In genomic region chr4:6733358-6734164, GRCh38 we compare ENCODE assay signal across 15 cellular contexts. TPM values are rescaled to one million over a fixed set of nuclear protein-coding genes. Genes with fewer than 3 reads are reported as not detected.
DNase-seq lines count a peak whose midpoint lies in the region; ATAC-seq and TF ChIP-seq lines count a peak whose summit lies in the region.
"Had no signal": no experiment of that assay in that cellular context is flagged by ENCODE, and none has a peak within 500 bp of the region (broad histone marks: within the 10 kb centered on the region; RNA-seq: fewer than 3 reads in every experiment).

No MANE protein-coding gene starts in this region.

- intact Hi-C loops in esophagus squamous epithelium (cut with DNase I): no loop called here

- WGBS in esophagus squamous epithelium, 2 donors: 80 to 89% methylated on average over 18 to 20 of the region's 27 CpGs

- ATAC-seq in HG03039 (IDR thresholded peaks at IDR 0.05; ENCODE audit: unreplicated experiment): no peak
- ATAC-seq: activated CD4-positive, CD25-positive, alpha-beta regulatory T cell treated with anti-CD3 and anti-CD28 coated beads, Interleukin-2, amount 50 U/mL, for 24 hours had no signal

- DNase-seq in AG20443 (ENCODE audit: low spot score): peak; percentile 1
- DNase-seq in RWPE1 (ENCODE audit: low spot score): no peak
- no peak for DNase-seq in esophagus squamous epithelium (lab: John Stamatoyannopoulos, UW)
- DNase-seq in osteoblast (ENCODE audit: insufficient read length, low spot score, missing footprints): peak; percentile 41
- DNase-seq in NCI-H524 (lab: John Stamatoyannopoulos, UW): no peak
- no peak for DNase-seq in hypothalamus (lab: John Stamatoyannopoulos, UW)
- DNase-seq in activated CD4-positive, alpha-beta T cell treated with anti-CD3 and anti-CD28 coated beads for 1 hour: no peak
- DNase-seq: activated naive CD4-positive, alpha-beta T cell; immature natural killer cell; NCI-H1930; NCI-H524 treated with DMSO at 0.1 percent for 48 hours; T-helper 9 cell had no signal

- CTCF ChIA-PET in RWPE1 (lab: Yijun Ruan, JAX): no interaction called here

- no peak overlapping the region for H2AFZ ChIP-seq in osteoblast (ENCODE audit: low read length)

- H4K20me1 ChIP-seq in osteoblast (ENCODE audit: insufficient read depth, low read length): no peaks in the 10 kb centered on the region

- H3K27ac ChIP-seq in RWPE1: peak overlapping the region; percentile 88
- H3K27ac ChIP-seq in esophagus squamous epithelium: peak overlapping the region in 3 of 4 donors; percentile 73 to 81 (median 74)
- peak overlapping the region; percentile 71 for H3K27ac ChIP-seq in osteoblast (ENCODE audit: low read depth, low read length)

- H3K4me3 ChIP-seq in esophagus squamous epithelium (no peak overlapping the region), osteoblast (ENCODE audit: insufficient read depth, low read length) (no peak overlapping the region)

- H3K79me2 ChIP-seq in osteoblast (ENCODE audit: insufficient read depth, low read length): no peaks in the 10 kb centered on the region

- TF ChIP-seq POLR2A in esophagus squamous epithelium (IDR thresholded peaks at IDR 0.05): no peak

- no peak for TF ChIP-seq CTCF in RWPE1 (conservative IDR thresholded peaks at IDR 0.05; ENCODE audit: low read depth)
- no peak for TF ChIP-seq CTCF in esophagus squamous epithelium (IDR thresholded peaks at IDR 0.05)
- TF ChIP-seq CTCF in osteoblast (IDR thresholded peaks at IDR 0.05; ENCODE audit: extremely low read depth, low read depth, low read length): no peak

- POLR2A ChIA-PET in RWPE1 (lab: Yijun Ruan, JAX; ENCODE audit: low non-redundant PET): no interaction called here

- H3K27me3 ChIP-seq in esophagus squamous epithelium (no peaks in the 10 kb centered on the region), osteoblast (ENCODE audit: insufficient read depth, low read length) (no peaks in the 10 kb centered on the region)

- H3K4me2 ChIP-seq in osteoblast (ENCODE audit: insufficient read depth, low read length): no peak overlapping the region

- H3K4me1 ChIP-seq in esophagus squamous epithelium (peaks cover 11 to 16% (median 14%) of the 10 kb centered on the region in 3 donors), osteoblast (ENCODE audit: insufficient read depth, low read length) (peaks cover 11% of the 10 kb centered on the region)

- H3K9me3 ChIP-seq in esophagus squamous epithelium (no peaks in the 10 kb centered on the region), osteoblast (ENCODE audit: low read depth, low read length) (no peaks in the 10 kb centered on the region)

- H3K36me3 ChIP-seq in esophagus squamous epithelium (no peaks in the 10 kb centered on the region), osteoblast (ENCODE audit: insufficient read depth, low read length) (no peaks in the 10 kb centered on the region)

RNA-seq across cellular contexts. Expression of gene BLOC1S4, which starts 17.6 kb away (rescaled TPM):
- total RNA-seq in esophagus squamous epithelium (10 to 100 TPM; 12.4 to 19.6 (median 14.3) TPM), osteoblast (10.0 and 10.9 TPM in 2 replicates)

RNA-seq across cellular contexts. Expression of gene MRFAP1L1, which starts 23.9 kb away (rescaled TPM):
- 10 to 100 TPM; 29.5 to 63.5 (median 48.2) TPM for total RNA-seq in esophagus squamous epithelium
- total RNA-seq in osteoblast: 38.0 and 39.2 TPM in 2 replicates

RNA-seq across cellular contexts. Expression of gene S100P, which starts 39.9 kb away (rescaled TPM):
- 10 to 100 TPM; 15.8 to 65.8 (median 51.8) TPM for total RNA-seq in esophagus squamous epithelium
- total RNA-seq in osteoblast: 0.29 and 0.36 TPM in 2 replicates
- total RNA-seq: glomerular endothelial cell had no signal

RNA-seq across cellular contexts. Expression of gene KIAA0232, which starts 49.0 kb away (rescaled TPM):
- total RNA-seq in esophagus squamous epithelium (10 to 100 TPM; 19.4 to 46.8 (median 35.0) TPM), osteoblast (23.9 and 25.0 TPM in 2 replicates)

Comparison
In these comparisons a context has a peak if more than half of its experiments do, and no peak if none do; other contexts are left out.
1. DNase-seq: peak in AG20443 (single experiment) and osteoblast (single experiment); none in RWPE1 (single experiment), esophagus squamous epithelium (single experiment), NCI-H524 (0 of 2), hypothalamus (0 of 51) and activated CD4-positive, alpha-beta T cell treated with anti-CD3 and anti-CD28 coated beads for 1 hour (single experiment).
2. RNA of gene S100P, which starts 39.9 kb away (total RNA-seq): 15.8 to 65.8 TPM in esophagus squamous epithelium; 0.29 to 0.36 TPM in osteoblast; every median in the first group is over 10 times any median in the second.
3. Peak in every context shown above with its lines, with median percentiles within 50 percentile points of each other: H3K27ac ChIP-seq.